ENCODE assay signal across 14 cellular contexts in genomic region chr2:20496069-20496468, GRCh38. TPM values are rescaled to one million over a fixed set of nuclear protein-coding genes. Genes with fewer than 3 reads are reported as not detected.
DNase-seq lines count a peak whose midpoint lies in the region; ATAC-seq and TF ChIP-seq lines count a peak whose summit lies in the region.
"Had no signal": no experiment of that assay in that cellular context is flagged by ENCODE, and none has a peak within 500 bp of the region (broad histone marks: within the 10 kb centered on the region; RNA-seq: fewer than 3 reads in every experiment).

No MANE protein-coding gene starts in this region.

- TF ChIP-seq POLR2A in testis (IDR thresholded peaks at IDR 0.05) = no peak

- H3K27ac ChIP-seq in mesodermal cell (ENCODE audit: low read depth, low read length, severe bottlenecking) (peak overlapping the region; percentile 53), ascending aorta (no peak overlapping the region), testis (no peak overlapping the region)
- H3K27ac ChIP-seq: transverse colon had no signal

- H3K36me3 ChIP-seq in mesodermal cell (ENCODE audit: control insufficient read depth, insufficient read depth, low read length) (no peaks in the 10 kb centered on the region), ascending aorta (no peaks in the 10 kb centered on the region), testis (ENCODE audit: low read depth, missing control alignments) (no peaks in the 10 kb centered on the region)
- H3K36me3 ChIP-seq: transverse colon had no signal

- 80 to 89% methylated on average over 2 of the region's 4 CpGs for WGBS in mesodermal cell (ENCODE audit: insufficient coverage in 2 of 2), 2 experiments
- WGBS in testis, 2 donors = 57 to 82% methylated on average over 4 of the region's 4 CpGs

- no peaks in the 10 kb centered on the region for H3K36me3 Mint-ChIP-seq in T-cell
- H3K36me3 Mint-ChIP-seq: IgD-negative memory B cell; natural killer cell treated with Interleukin-12 subunit alpha and Interleukin-12 subunit beta and Interleukin-15 and Interleukin-18, amount 100 ng/mL, for 72 hours had no signal

- H3K4me1 ChIP-seq in mesodermal cell (ENCODE audit: control insufficient read depth, insufficient read depth, low read length, poor library complexity, severe bottlenecking) (peaks cover 36% of the 10 kb centered on the region), ascending aorta (no peaks in the 10 kb centered on the region), testis (peaks cover 4% of the 10 kb centered on the region)

- intact Hi-C loops in ascending aorta (cut with DNase I) (no loop called here), testis (cut with DNase I; ENCODE audit: low total_unique reads) (no loop called here)

- H3K27me3 Mint-ChIP-seq in T-cell = peaks cover 5 to 6% of the 10 kb centered on the region in 2 donors
- H3K27me3 Mint-ChIP-seq: activated CD8-positive, alpha-beta T cell treated with anti-CD3 and anti-CD28 coated beads for 36 hours had no signal

- CTCF ChIA-PET in T-cell (lab: Charles Lee) = no interaction called here

- H3K4me3 ChIP-seq in mesodermal cell (ENCODE audit: extremely low read depth, insufficient read depth, low read length, poor library complexity, severe bottlenecking) (no peak overlapping the region), ascending aorta (no peak overlapping the region), testis (no peak overlapping the region)
- H3K4me3 ChIP-seq: transverse colon had no signal

- TF ChIP-seq CTCF in ascending aorta (IDR thresholded peaks at IDR 0.05) (no peak), testis (IDR thresholded peaks at IDR 0.05) (no peak)

- H3K4me3 Mint-ChIP-seq in T-cell = no peak overlapping the region
- H3K4me3 Mint-ChIP-seq: activated CD8-positive, alpha-beta T cell treated with anti-CD3 and anti-CD28 coated beads for 36 hours; B cell; IgD-negative memory B cell; natural killer cell treated with Interleukin-12 subunit alpha and Interleukin-12 subunit beta and Interleukin-15 and Interleukin-18, amount 100 ng/mL, for 72 hours had no signal

- POLR2A ChIA-PET in T-cell (lab: Charles Lee) = no interaction called here

- H3K9me3 ChIP-seq in mesodermal cell (ENCODE audit: control insufficient read depth, low read length) (no peaks in the 10 kb centered on the region), ascending aorta (no peaks in the 10 kb centered on the region), testis (no peaks in the 10 kb centered on the region)
- H3K9me3 ChIP-seq: transverse colon had no signal

- H3K27me3 ChIP-seq in ascending aorta (no peaks in the 10 kb centered on the region), testis (no peaks in the 10 kb centered on the region)
- H3K27me3 ChIP-seq: transverse colon had no signal

- no peaks in the 10 kb centered on the region for H3K9me3 Mint-ChIP-seq in T-cell
- H3K9me3 Mint-ChIP-seq: activated CD8-positive, alpha-beta T cell treated with anti-CD3 and anti-CD28 coated beads for 36 hours; natural killer cell treated with Interleukin-12 subunit alpha and Interleukin-12 subunit beta and Interleukin-15 and Interleukin-18, amount 100 ng/mL, for 72 hours had no signal

- H3K4me1 Mint-ChIP-seq in T-cell = no peaks in the 10 kb centered on the region
- H3K4me1 Mint-ChIP-seq: B cell had no signal

- H3K27ac Mint-ChIP-seq in T-cell = no peak overlapping the region
- H3K27ac Mint-ChIP-seq: activated CD8-positive, alpha-beta T cell treated with anti-CD3 and anti-CD28 coated beads for 36 hours; B cell; IgD-negative memory B cell; natural killer cell treated with Interleukin-12 subunit alpha and Interleukin-12 subunit beta and Interleukin-15 and Interleukin-18, amount 100 ng/mL, for 72 hours had no signal

- in situ Hi-C loops in ACHN (cut with HindIII; ENCODE audit: low pct_ligation_motif_present, low pct_unique_long_range_greater_than_20kb, low sequenced_read_pairs) = no loop called here

- DNase-seq in ACHN (peak; percentile 99), LoVo (ENCODE audit: low spot score) (peak; percentile 32), dedifferentiated amniotic fluid mesenchymal stem cell (ENCODE audit: extremely low spot score) (peak; percentile 50), NCI-H1048 (lab: John Stamatoyannopoulos, UW) (no peak), ascending aorta (ENCODE audit: low spot score in 2 of 2) (no peak), T-cell (no peak), testis (no peak)
- DNase-seq: activated CD8-positive, alpha-beta T cell treated with anti-CD3 and anti-CD28 coated beads for 36 hours; hippocampal formation; transverse colon had no signal

- ATAC-seq in T-cell (replicated peaks in 1 of 4) = no peak
- ATAC-seq: activated CD8-positive, alpha-beta T cell treated with anti-CD3 and anti-CD28 coated beads for 36 hours; natural killer cell treated with Interleukin-12 subunit alpha and Interleukin-12 subunit beta and Interleukin-15 and Interleukin-18, amount 100 ng/mL, for 72 hours had no signal

RNA-seq across cellular contexts. Expression of gene RHOB, which starts 49.2 kb away (rescaled TPM):
- 198 TPM for polyA plus RNA-seq in mesodermal cell (2013, experiment 1 of 2)
- 134 TPM for polyA plus RNA-seq in mesodermal cell (2013, experiment 2 of 2)
- total RNA-seq in ascending aorta (3,143 TPM), T-cell (10 to 100 TPM; 11.4 to 42.4 (median 14.7) TPM), testis (100 to 1,000 TPM; 186 to 244 TPM)
- polyA plus RNA-seq in testis (ENCODE audit: insufficient read depth, low read depth, low replicate concordance) = 86.3 TPM

Comparison
In these comparisons a context has a peak if more than half of its experiments do, and no peak if none do; other contexts are left out.
1. DNase-seq: peak in ACHN (single experiment), LoVo (single experiment) and dedifferentiated amniotic fluid mesenchymal stem cell (single experiment); none in NCI-H1048 (single experiment), ascending aorta (0 of 2), T-cell (0 of 34) and testis (single experiment).
2. RNA of gene RHOB, which starts 49.2 kb away (total RNA-seq): 3,143 TPM in ascending aorta (single experiment); 186 to 244 TPM in testis and 11.4 to 42.4 TPM in T-cell; every median in the first group is over 10 times any median in the second.